In genomic region chr7:51229620-51230323, GRCh38 we compare ENCODE assay signal across 1 cellular context.
TF ChIP-seq lines count a peak whose summit lies in the region.

No MANE protein-coding gene starts in this region.

TF ChIP-seq in H1, 55 proteins besides CTCF, POLR2A, EP300 and RAD21 (continued from another document):
- TF ChIP-seq KDM1A (IDR thresholded peaks at IDR 0.05; ENCODE audit: borderline replicate concordance, low read length) = no peak
- no peak for TF ChIP-seq TBP (IDR thresholded peaks at IDR 0.05; ENCODE audit: low read depth, low read length)
- no peak for TF ChIP-seq CBX5 (IDR thresholded peaks at IDR 0.05; ENCODE audit: low read depth, low read length)
- TF ChIP-seq NRF1 (IDR thresholded peaks at IDR 0.05; ENCODE audit: low read depth, low read length) = no peak
- TF ChIP-seq RNF2 (IDR thresholded peaks at IDR 0.05; ENCODE audit: borderline replicate concordance, low read depth, low read length, missing control alignments, poor library complexity, severe bottlenecking) = no peak
- no peak for TF ChIP-seq E2F6 (IDR thresholded peaks at IDR 0.05)
- TF ChIP-seq HDAC2 (IDR thresholded peaks at IDR 0.05; ENCODE audit: borderline replicate concordance in 1 of 2, low read depth in 2 of 2, low read length in 2 of 2) = no peak
